In the genomic region with DNA sequence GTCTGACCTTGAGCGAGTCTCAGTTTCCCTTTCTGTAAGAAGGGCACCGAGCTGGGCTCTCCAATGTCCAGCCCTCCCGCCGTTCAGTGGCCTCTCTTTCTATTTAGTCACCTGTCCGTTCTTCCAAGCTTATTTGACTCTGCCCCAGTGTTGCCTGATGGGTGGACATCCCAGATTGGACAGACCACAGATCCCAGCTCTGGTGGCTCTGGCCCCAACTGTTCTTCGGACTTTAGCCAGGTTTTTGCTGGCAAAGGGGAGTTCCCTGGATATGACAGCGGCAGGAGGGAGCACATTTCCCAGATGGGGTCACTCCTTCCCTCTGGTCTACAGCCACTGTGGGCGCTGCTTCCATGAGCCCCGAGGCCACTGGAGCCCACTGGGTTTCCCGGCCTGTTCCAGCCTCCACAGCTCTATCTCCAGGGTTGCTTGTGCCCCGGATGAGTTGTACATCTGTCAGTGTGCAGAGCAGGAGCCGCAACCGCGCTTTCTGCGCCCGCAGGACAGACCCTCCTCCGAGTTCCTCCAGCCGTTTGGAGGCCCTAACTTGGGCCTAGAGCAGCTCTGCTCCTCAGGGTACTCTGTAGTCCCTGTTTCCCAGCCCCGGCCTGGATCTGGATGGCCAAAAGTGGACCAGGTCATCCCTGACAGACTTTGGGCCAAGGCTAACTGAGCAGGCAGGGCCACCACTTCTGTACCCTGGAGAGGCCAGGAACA, we compare ENCODE assay signal across 2 cellular contexts.
TF ChIP-seq lines count a peak whose summit lies in the region.

No MANE protein-coding gene starts in this region.

TF ChIP-seq in endothelial cell of umbilical vein, 7 proteins besides CTCF, POLR2A, EP300 and RAD21:
- TF ChIP-seq MYC (IDR thresholded peaks at IDR 0.05; ENCODE audit: low read depth, low read length) (no peak), EZH2 (IDR thresholded peaks at IDR 0.05; ENCODE audit: borderline replicate concordance, low read depth, low read length, severe bottlenecking) (peak; percentile 75)

TF ChIP-seq in SK-N-SH, 30 proteins besides CTCF, POLR2A, EP300 and RAD21:
- TF ChIP-seq NFIC (IDR thresholded peaks at IDR 0.05; ENCODE audit: borderline replicate concordance): no peak
- no peak for TF ChIP-seq ELF1 (IDR thresholded peaks at IDR 0.05)
- TF ChIP-seq USF1 (IDR thresholded peaks at IDR 0.05; ENCODE audit: borderline replicate concordance, low read depth): no peak
- no peak for TF ChIP-seq MXI1 (IDR thresholded peaks at IDR 0.05; ENCODE audit: low read depth, low read length)
- no peak for TF ChIP-seq CHD2 (IDR thresholded peaks at IDR 0.05; ENCODE audit: low read length, partially characterized antibody)
- no peak for TF ChIP-seq REST (IDR thresholded peaks at IDR 0.05; ENCODE audit: low read depth, low read length)
- no peak for TF ChIP-seq SMC3 (IDR thresholded peaks at IDR 0.05; ENCODE audit: low read depth, low read length)
- TF ChIP-seq, protein P1, sequence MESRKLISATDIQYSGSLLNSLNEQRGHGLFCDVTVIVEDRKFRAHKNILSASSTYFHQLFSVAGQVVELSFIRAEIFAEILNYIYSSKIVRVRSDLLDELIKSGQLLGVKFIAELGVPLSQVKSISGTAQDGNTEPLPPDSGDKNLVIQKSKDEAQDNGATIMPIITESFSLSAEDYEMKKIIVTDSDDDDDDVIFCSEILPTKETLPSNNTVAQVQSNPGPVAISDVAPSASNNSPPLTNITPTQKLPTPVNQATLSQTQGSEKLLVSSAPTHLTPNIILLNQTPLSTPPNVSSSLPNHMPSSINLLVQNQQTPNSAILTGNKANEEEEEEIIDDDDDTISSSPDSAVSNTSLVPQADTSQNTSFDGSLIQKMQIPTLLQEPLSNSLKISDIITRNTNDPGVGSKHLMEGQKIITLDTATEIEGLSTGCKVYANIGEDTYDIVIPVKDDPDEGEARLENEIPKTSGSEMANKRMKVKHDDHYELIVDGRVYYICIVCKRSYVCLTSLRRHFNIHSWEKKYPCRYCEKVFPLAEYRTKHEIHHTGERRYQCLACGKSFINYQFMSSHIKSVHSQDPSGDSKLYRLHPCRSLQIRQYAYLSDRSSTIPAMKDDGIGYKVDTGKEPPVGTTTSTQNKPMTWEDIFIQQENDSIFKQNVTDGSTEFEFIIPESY (IDR thresholded peaks at IDR 0.05; ENCODE audit: borderline replicate concordance, low read depth): no peak
- TF ChIP-seq TAF1 (IDR thresholded peaks at IDR 0.05; ENCODE audit: borderline replicate concordance, low read depth, low read length): no peak
- TF ChIP-seq RXRA (IDR thresholded peaks at IDR 0.05; ENCODE audit: borderline replicate concordance, low read depth): no peak
- no peak for TF ChIP-seq FOSL2 (IDR thresholded peaks at IDR 0.05; ENCODE audit: borderline replicate concordance, low read depth)
- no peak for TF ChIP-seq RCOR1 (IDR thresholded peaks at IDR 0.05; ENCODE audit: low read length)
- no peak for TF ChIP-seq FOXJ3 (CRISPR knock-in tag; IDR thresholded peaks at IDR 0.05)
